14 cellular contexts compared by ENCODE assay signal in the genomic region with DNA sequence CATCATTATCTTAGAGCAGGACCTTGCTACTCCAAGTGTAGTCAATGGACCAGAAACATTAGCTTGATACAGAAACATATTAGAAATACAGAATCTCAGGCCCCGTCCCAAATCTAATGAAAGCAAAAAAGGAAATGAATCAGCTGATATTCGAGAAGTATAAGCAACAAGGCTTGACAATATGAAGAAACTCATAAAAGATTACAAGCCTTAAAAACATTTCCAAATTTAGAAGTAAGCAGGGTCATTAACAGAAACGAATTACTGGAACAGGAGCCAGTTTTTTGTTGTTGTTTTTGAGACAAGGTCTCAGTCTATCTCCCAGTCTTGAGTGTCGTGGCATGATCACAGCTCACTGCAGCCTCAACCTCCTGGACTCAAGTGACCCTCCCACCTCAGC.
"Had no signal": no experiment of that assay in that cellular context is flagged by ENCODE, and none has a peak within 500 bp of the region (broad histone marks: within the 10 kb centered on the region; RNA-seq: fewer than 3 reads in every experiment).

No MANE protein-coding gene starts in this region.

- ATAC-seq: activated CD8-positive, alpha-beta memory T cell treated with anti-CD3 and anti-CD28 coated beads, Interleukin-2, amount 10 ng/mL, durations not matched to agents 7 days and 5 days; stimulated activated naive CD8-positive, alpha-beta T cell treated with anti-CD3 and anti-CD28 coated beads, Interleukin-15, amount 100 ng/mL, for 72 hours had no signal

- H3K4me3 ChIP-seq: colonic mucosa, skin epidermis, suprapubic skin, transverse colon, vagina had no signal

- DNase-seq: activated CD4-positive, alpha-beta memory T cell treated with anti-CD3 and anti-CD28 coated beads, Interleukin-2, amount 10 ng/mL, durations not matched to agents 7 days and 5 days; activated CD4-positive, alpha-beta T cell treated with anti-CD3 and anti-CD28 coated beads for 48 hours; activated CD4-positive, CD25-positive, alpha-beta regulatory T cell; activated CD8-positive, alpha-beta memory T cell treated with anti-CD3 and anti-CD28 coated beads, Interleukin-2, amount 10 ng/mL, durations not matched to agents 7 days and 5 days; activated naive CD4-positive, alpha-beta T cell treated with anti-CD3 and anti-CD28 coated beads for 36 hours; colonic mucosa; endodermal cell; stimulated activated CD4-positive, alpha-beta T cell treated with anti-CD3 and anti-CD28 coated beads, Interleukin-2, amount 100 ng/mL, for 48 hours; stimulated activated naive CD8-positive, alpha-beta T cell treated with anti-CD3 and anti-CD28 coated beads, Interleukin-15, amount 100 ng/mL, for 72 hours; T-helper 9 cell; transverse colon had no signal
